ENCODE assay signal across 13 cellular contexts in the genomic region with DNA sequence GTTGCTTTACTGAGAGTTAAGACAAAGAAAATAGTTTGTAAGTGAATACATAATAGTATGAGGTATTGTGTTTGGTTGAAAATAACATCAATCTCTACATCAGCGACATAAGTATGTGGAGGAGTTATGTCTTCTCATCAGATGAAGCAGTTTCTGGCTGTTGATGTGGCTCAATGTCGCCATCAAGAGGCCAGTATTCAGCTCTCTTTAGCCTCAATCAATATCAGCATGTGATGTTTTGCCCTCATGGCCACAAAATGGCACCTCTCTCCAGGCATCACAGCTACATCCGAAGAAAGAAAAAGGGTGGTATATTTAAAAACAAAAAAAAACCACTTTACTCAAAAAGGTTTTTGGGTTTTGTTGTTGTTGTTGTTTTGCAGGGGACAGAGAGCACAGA.
DNase-seq lines count a peak whose midpoint lies in the region; ATAC-seq and TF ChIP-seq lines count a peak whose summit lies in the region.
"Had no signal": no experiment of that assay in that cellular context is flagged by ENCODE, and none has a peak within 500 bp of the region (broad histone marks: within the 10 kb centered on the region; RNA-seq: fewer than 3 reads in every experiment).

No MANE protein-coding gene starts in this region.

- H3K9me3 ChIP-seq in psoas muscle = no peaks in the 10 kb centered on the region

- no peaks in the 10 kb centered on the region for H3K9me2 ChIP-seq in GM23338 (ENCODE audit: insufficient read depth)

- H3K36me3 Mint-ChIP-seq in GM23338 (ENCODE audit: low read depth) = peaks cover 46% of the 10 kb centered on the region
- H3K36me3 Mint-ChIP-seq: mesothelial cell of epicardium; stimulated activated memory B cell treated with anti-CD40 and anti-IgM and Interleukin-4, amounts not matched to agents 10 μg/mL and 1 μg/mL and 100 μg/mL, for 72 hours had no signal

- ATAC-seq in GM23338 (no peak), HG02642 (IDR thresholded peaks at IDR 0.05; ENCODE audit: poor library complexity, unreplicated experiment) (no peak), psoas muscle (no peak), GM18517 (IDR thresholded peaks at IDR 0.05; ENCODE audit: unreplicated experiment) (no peak), HG03135 (IDR thresholded peaks at IDR 0.05; ENCODE audit: unreplicated experiment) (no peak)
- ATAC-seq: stimulated activated memory B cell treated with anti-CD40 and anti-IgM and Interleukin-4, amounts not matched to agents 10 μg/mL and 1 μg/mL and 100 μg/mL, for 72 hours had no signal

- peaks cover 100% of the 10 kb centered on the region for H3K9me3 Mint-ChIP-seq in GM23338

- no peak overlapping the region for H3K4me3 Mint-ChIP-seq in GM23338
- H3K4me3 Mint-ChIP-seq: mesothelial cell of epicardium; stimulated activated memory B cell treated with anti-CD40 and anti-IgM and Interleukin-4, amounts not matched to agents 10 μg/mL and 1 μg/mL and 100 μg/mL, for 72 hours had no signal

- no peak overlapping the region for H3K27ac Mint-ChIP-seq in GM23338
- H3K27ac Mint-ChIP-seq: mesothelial cell of epicardium; progenitor cell of endocrine pancreas; stimulated activated memory B cell treated with anti-CD40 and anti-IgM and Interleukin-4, amounts not matched to agents 10 μg/mL and 1 μg/mL and 100 μg/mL, for 72 hours had no signal

- no peaks in the 10 kb centered on the region for H3K79me2 ChIP-seq in GM23338 (replicated peaks; ENCODE audit: insufficient read depth)

- in situ Hi-C loops in ACHN (cut with HindIII; ENCODE audit: low pct_ligation_motif_present, low pct_unique_long_range_greater_than_20kb, low sequenced_read_pairs) = no loop called here

- H3K4me2 ChIP-seq in GM23338 = no peak overlapping the region

- H3K36me3 ChIP-seq in GM23338 (ENCODE audit: insufficient read depth) (no peaks in the 10 kb centered on the region; the same call in 1 of the 2 replicates), psoas muscle (ENCODE audit: insufficient read depth in 1 of 2, low read depth in 1 of 2) (no peaks in the 10 kb centered on the region)

- H3K27ac ChIP-seq in GM23338 (ENCODE audit: low read depth) (no peak overlapping the region), psoas muscle (no peak overlapping the region)

- H3F3A ChIP-seq in GM23338 (replicated peaks; ENCODE audit: low read depth) = no peaks in the 10 kb centered on the region

- H3K4me1 Mint-ChIP-seq in GM23338 = no peaks in the 10 kb centered on the region
- H3K4me1 Mint-ChIP-seq: mesothelial cell of epicardium; stimulated activated memory B cell treated with anti-CD40 and anti-IgM and Interleukin-4, amounts not matched to agents 10 μg/mL and 1 μg/mL and 100 μg/mL, for 72 hours had no signal

- no peaks in the 10 kb centered on the region for H3K4me1 ChIP-seq in GM23338 (ENCODE audit: insufficient read depth)
- no peaks in the 10 kb centered on the region for H3K4me1 ChIP-seq in psoas muscle

- no peak overlapping the region for H2AFZ ChIP-seq in GM23338

- H3K27me3 ChIP-seq in GM23338 (ENCODE audit: insufficient read depth) (no peaks in the 10 kb centered on the region), psoas muscle (ENCODE audit: insufficient read depth in 3 of 3, low read length in 2 of 3) (no peaks in the 10 kb centered on the region)

- intact Hi-C loops in psoas muscle (cut with DNase I) = no loop called here

- no peaks in the 10 kb centered on the region for H4K20me1 ChIP-seq in GM23338 (replicated peaks; ENCODE audit: insufficient read depth)

- H3K27me3 Mint-ChIP-seq in GM23338 (ENCODE audit: insufficient read depth, low read depth, poor library complexity) = peaks cover 5% of the 10 kb centered on the region
- H3K27me3 Mint-ChIP-seq: stimulated activated memory B cell treated with anti-CD40 and anti-IgM and Interleukin-4, amounts not matched to agents 10 μg/mL and 1 μg/mL and 100 μg/mL, for 72 hours had no signal

- DNase-seq in ACHN (peak; percentile 38), GM23338 (ENCODE audit: low spot score) (peak; percentile 5), OCI-M1 (lab: John Stamatoyannopoulos, UW) (peak; percentile 45), fibroblast of pulmonary artery (ENCODE audit: low read depth) (peak; percentile 9), psoas muscle (no peak)
- DNase-seq: C1 segment of cervical spinal cord; stimulated activated CD4-positive, alpha-beta T cell treated with anti-CD3 and anti-CD28 coated beads, Interleukin-2, amount 100 ng/mL, for 24 hours had no signal

- no peak overlapping the region for H3K4me3 ChIP-seq in GM23338
- H3K4me3 ChIP-seq in fibroblast of pulmonary artery (replicated peaks; ENCODE audit: low read depth, low read length) = no peak overlapping the region
- no peak overlapping the region for H3K4me3 ChIP-seq in psoas muscle

- peak; percentile 31 to 44 for TF ChIP-seq CTCF in GM23338 (conservative IDR thresholded peaks at IDR 0.05; ENCODE audit: low read depth in 2 of 2)
- no peak for TF ChIP-seq CTCF in fibroblast of pulmonary artery (IDR thresholded peaks at IDR 0.05; ENCODE audit: low read length, missing control alignments)
- no peak for TF ChIP-seq CTCF in psoas muscle (IDR thresholded peaks at IDR 0.05)

- 61 to 75% (median 72%) methylated on average over 3 of the region's 3 CpGs for WGBS in psoas muscle, 3 donors

TF ChIP-seq in GM23338, 12 proteins besides CTCF, POLR2A, EP300 and RAD21 (continues in another document):
- TF ChIP-seq NANOG (IDR thresholded peaks at IDR 0.05; ENCODE audit: borderline replicate concordance) = no peak
- no peak for TF ChIP-seq ZNF331 (CRISPR knock-in tag; IDR thresholded peaks at IDR 0.05; ENCODE audit: low read depth)
- no peak for TF ChIP-seq EZH2phosphoT487 (IDR thresholded peaks at IDR 0.05; ENCODE audit: unreplicated experiment)
- TF ChIP-seq STAT1 (IDR thresholded peaks at IDR 0.05; ENCODE audit: unreplicated experiment) = no peak
- TF ChIP-seq, protein P1, sequence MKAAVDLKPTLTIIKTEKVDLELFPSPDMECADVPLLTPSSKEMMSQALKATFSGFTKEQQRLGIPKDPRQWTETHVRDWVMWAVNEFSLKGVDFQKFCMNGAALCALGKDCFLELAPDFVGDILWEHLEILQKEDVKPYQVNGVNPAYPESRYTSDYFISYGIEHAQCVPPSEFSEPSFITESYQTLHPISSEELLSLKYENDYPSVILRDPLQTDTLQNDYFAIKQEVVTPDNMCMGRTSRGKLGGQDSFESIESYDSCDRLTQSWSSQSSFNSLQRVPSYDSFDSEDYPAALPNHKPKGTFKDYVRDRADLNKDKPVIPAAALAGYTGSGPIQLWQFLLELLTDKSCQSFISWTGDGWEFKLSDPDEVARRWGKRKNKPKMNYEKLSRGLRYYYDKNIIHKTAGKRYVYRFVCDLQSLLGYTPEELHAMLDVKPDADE (IDR thresholded peaks at IDR 0.05) = no peak
- no peak for TF ChIP-seq JUNB (IDR thresholded peaks at IDR 0.05; ENCODE audit: unreplicated experiment)
- TF ChIP-seq POLR2AphosphoS5 (IDR thresholded peaks at IDR 0.05; ENCODE audit: low read depth) = no peak

Comparison
In these comparisons a context has a peak if more than half of its experiments do, and no peak if none do; other contexts are left out.
1. DNase-seq: peak in ACHN (single experiment), GM23338 (single experiment), OCI-M1 (single experiment) and fibroblast of pulmonary artery (single experiment); none in psoas muscle (0 of 2).
2. CTCF ChIP-seq: peak in GM23338 (2 of 2); none in fibroblast of pulmonary artery (single experiment) and psoas muscle (single experiment).